In genomic region chr9:132172185-132172584, GRCh38 we compare ENCODE assay signal across 7 cellular contexts. TPM values are rescaled to one million over a fixed set of nuclear protein-coding genes. Genes with fewer than 3 reads are reported as not detected.
"Had no signal": no experiment of that assay in that cellular context is flagged by ENCODE, and none has a peak within 500 bp of the region (broad histone marks: within the 10 kb centered on the region; RNA-seq: fewer than 3 reads in every experiment).

No MANE protein-coding gene starts in this region.

- H2AFZ ChIP-seq: GM23338 had no signal

- FAIRE-seq: HTR-8/SVneo had no signal

- H3K4me3 ChIP-seq: GM23338, HAP-1 had no signal

- H3K4me2 ChIP-seq: GM23338 had no signal

- H3K4me1 ChIP-seq: HAP-1 had no signal

- H3K36me3 ChIP-seq: HAP-1 had no signal

- ATAC-seq: GM23338, HCT116 had no signal

- DNase-seq: H7, KG1 had no signal

- H3K9me3 ChIP-seq: HAP-1 had no signal

RNA-seq across cellular contexts. Expression of gene NTNG2, which starts 10.3 kb away (rescaled TPM):
- total RNA-seq: HT-29 had no signal
